ENCODE assay signal across 23 cellular contexts in the genomic region with DNA sequence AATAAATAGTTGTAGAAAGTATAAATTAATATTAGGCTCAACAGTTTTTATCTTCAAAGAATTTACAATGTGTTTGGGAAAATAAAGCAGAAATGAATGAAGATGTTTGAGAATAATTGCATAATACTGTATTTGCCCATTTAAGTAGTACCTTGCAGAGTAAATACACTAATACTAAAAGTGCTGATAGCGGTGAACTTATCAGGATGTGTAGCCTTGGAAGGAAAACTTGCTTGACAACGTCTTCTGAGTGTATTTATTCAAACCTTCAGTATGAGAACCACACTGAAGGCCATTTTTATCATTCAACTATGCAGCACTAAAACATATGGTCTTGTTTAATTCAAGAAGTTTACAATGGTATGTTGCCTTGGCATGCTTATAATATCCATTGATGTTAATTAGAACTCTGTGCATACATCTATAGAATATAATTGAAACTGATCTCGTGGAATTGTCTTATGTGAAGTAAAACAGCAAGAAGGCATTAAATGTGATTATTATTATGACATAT. TPM values are rescaled to one million over a fixed set of nuclear protein-coding genes. Genes with fewer than 3 reads are reported as not detected.
"Had no signal": no experiment of that assay in that cellular context is flagged by ENCODE, and none has a peak within 500 bp of the region (broad histone marks: within the 10 kb centered on the region; RNA-seq: fewer than 3 reads in every experiment).

No MANE protein-coding gene starts in this region.

- H3K27me3 Mint-ChIP-seq: stimulated activated naive CD8-positive, alpha-beta T cell treated with anti-CD3 and anti-CD28 coated beads, Interleukin-15, amount 100 ng/mL, for 72 hours had no signal

- H3K4me1 Mint-ChIP-seq: stimulated activated naive CD8-positive, alpha-beta T cell treated with anti-CD3 and anti-CD28 coated beads, Interleukin-15, amount 100 ng/mL, for 72 hours had no signal

- H3K36me3 ChIP-seq: ascending aorta, breast epithelium, colonic mucosa, esophagus squamous epithelium, tibial artery had no signal

- H3K9me3 Mint-ChIP-seq: activated CD4-positive, alpha-beta memory T cell treated with anti-CD3 and anti-CD28 coated beads for 36 hours; activated naive CD4-positive, alpha-beta T cell treated with anti-CD3 and anti-CD28 coated beads, Interleukin-2, amount 50 U/mL, for 72 hours; endodermal cell; mesothelial cell of epicardium; natural killer cell treated with Interleukin-12 subunit alpha and Interleukin-12 subunit beta and Interleukin-15 and Interleukin-18, amount 100 ng/mL, for 72 hours; stimulated activated naive CD8-positive, alpha-beta T cell treated with anti-CD3 and anti-CD28 coated beads, Interleukin-15, amount 100 ng/mL, for 72 hours had no signal

- H3K9me3 ChIP-seq: ascending aorta, breast epithelium, colonic mucosa, esophagus squamous epithelium, gastroesophageal sphincter, heart left ventricle, psoas muscle, right atrium auricular region, tibial artery had no signal

- DNase-seq: activated CD4-positive, alpha-beta memory T cell treated with anti-CD3 and anti-CD28 coated beads for 36 hours; activated CD4-positive, alpha-beta T cell treated with anti-CD3 and anti-CD28 coated beads for 48 hours; activated gamma-delta T cell treated with Interleukin-2 at 50 U/mL for 16 hours; activated T-cell treated with anti-CD3 and anti-CD28 coated beads, Interleukin-2, amount 50 U/mL, for 1 hour; colonic mucosa; dorsolateral prefrontal cortex; endodermal cell; esophagus squamous epithelium; heart left ventricle; mammary epithelial cell; psoas muscle; stimulated activated CD4-positive, alpha-beta T cell treated with anti-CD3 and anti-CD28 coated beads, Interleukin-12 subunit alpha, Interleukin-12 subunit beta, amount 100 ng/mL, for 4 hours; stimulated activated CD4-positive, alpha-beta T cell treated with anti-CD3 and anti-CD28 coated beads, Interleukin-4, amount 100 ng/mL, for 4 hours; stimulated activated naive CD8-positive, alpha-beta T cell treated with anti-CD3 and anti-CD28 coated beads, Interleukin-15, amount 100 ng/mL, for 72 hours; T-helper 2 cell; tibial artery had no signal

- H3K36me3 Mint-ChIP-seq: activated CD4-positive, alpha-beta memory T cell treated with anti-CD3 and anti-CD28 coated beads for 36 hours; activated naive CD4-positive, alpha-beta T cell treated with anti-CD3 and anti-CD28 coated beads, Interleukin-2, amount 50 U/mL, for 72 hours; mesothelial cell of epicardium; natural killer cell treated with Interleukin-12 subunit alpha and Interleukin-12 subunit beta and Interleukin-15 and Interleukin-18, amount 100 ng/mL, for 72 hours had no signal

- H3K27ac ChIP-seq: ascending aorta, breast epithelium, colonic mucosa, dorsolateral prefrontal cortex, esophagus squamous epithelium, gastroesophageal sphincter, heart left ventricle, psoas muscle, right atrium auricular region, tibial artery had no signal

- H3K4me1 ChIP-seq: ascending aorta, breast epithelium, colonic mucosa, esophagus squamous epithelium had no signal

- H3K4me3 Mint-ChIP-seq: activated CD4-positive, alpha-beta memory T cell treated with anti-CD3 and anti-CD28 coated beads for 36 hours; endodermal cell; mesothelial cell of epicardium; natural killer cell treated with Interleukin-12 subunit alpha and Interleukin-12 subunit beta and Interleukin-15 and Interleukin-18, amount 100 ng/mL, for 72 hours; stimulated activated naive CD8-positive, alpha-beta T cell treated with anti-CD3 and anti-CD28 coated beads, Interleukin-15, amount 100 ng/mL, for 72 hours had no signal

- ATAC-seq: activated naive CD4-positive, alpha-beta T cell treated with anti-CD3 and anti-CD28 coated beads, Interleukin-2, amount 50 U/mL, for 72 hours; gastroesophageal sphincter; heart left ventricle; natural killer cell treated with Interleukin-12 subunit alpha and Interleukin-12 subunit beta and Interleukin-15 and Interleukin-18, amount 100 ng/mL, for 72 hours; psoas muscle; stimulated activated naive CD8-positive, alpha-beta T cell treated with anti-CD3 and anti-CD28 coated beads, Interleukin-15, amount 100 ng/mL, for 72 hours had no signal

- H3K27me3 ChIP-seq: ascending aorta, breast epithelium, colonic mucosa, esophagus squamous epithelium, gastroesophageal sphincter, heart left ventricle, right atrium auricular region, tibial artery had no signal

- H3K4me3 ChIP-seq: ascending aorta, breast epithelium, colonic mucosa, dorsolateral prefrontal cortex, esophagus squamous epithelium, gastroesophageal sphincter, heart left ventricle, psoas muscle, right atrium auricular region, tibial artery had no signal

- H3K27ac Mint-ChIP-seq: activated CD4-positive, alpha-beta memory T cell treated with anti-CD3 and anti-CD28 coated beads for 36 hours; activated naive CD4-positive, alpha-beta T cell treated with anti-CD3 and anti-CD28 coated beads, Interleukin-2, amount 50 U/mL, for 72 hours; endodermal cell; natural killer cell treated with Interleukin-12 subunit alpha and Interleukin-12 subunit beta and Interleukin-15 and Interleukin-18, amount 100 ng/mL, for 72 hours; stimulated activated naive CD8-positive, alpha-beta T cell treated with anti-CD3 and anti-CD28 coated beads, Interleukin-15, amount 100 ng/mL, for 72 hours had no signal

RNA-seq across cellular contexts. Expression of gene MSRB3, which starts 41.3 kb away (rescaled TPM):
- total RNA-seq: activated CD4-positive, alpha-beta memory T cell treated with anti-CD3 and anti-CD28 coated beads for 36 hours had no signal
